In the genomic region with DNA sequence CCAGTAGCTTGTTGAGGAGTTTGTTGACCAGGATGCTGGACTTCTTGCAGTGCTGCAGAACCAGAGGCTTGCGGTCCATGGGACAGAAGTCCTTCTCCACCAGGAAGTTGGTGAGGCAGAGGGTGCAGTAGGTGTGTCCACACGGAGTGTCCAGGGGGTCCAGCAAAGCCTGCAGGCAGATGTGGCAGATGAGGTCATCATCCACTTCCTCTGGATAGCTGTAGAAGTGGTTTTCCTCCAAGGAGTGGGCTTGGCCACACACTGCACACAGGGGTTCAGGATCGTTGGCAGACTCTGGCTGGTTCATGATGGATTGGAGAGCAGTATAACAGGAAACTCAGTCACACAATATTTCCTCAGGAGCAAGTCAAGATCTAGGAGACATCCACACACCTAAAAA, we compare ENCODE assay signal across 15 cellular contexts. TPM values are rescaled to one million over a fixed set of nuclear protein-coding genes. Genes with fewer than 3 reads are reported as not detected.
DNase-seq lines count a peak whose midpoint lies in the region; TF ChIP-seq lines count a peak whose summit lies in the region.
"Had no signal": no experiment of that assay in that cellular context is flagged by ENCODE, and none has a peak within 500 bp of the region (broad histone marks: within the 10 kb centered on the region; RNA-seq: fewer than 3 reads in every experiment).

No MANE protein-coding gene starts in this region.

- peak overlapping the region; percentile 72 to 73 for H3K18ac ChIP-seq in mesenchymal stem cell (ENCODE audit: low read depth in 1 of 2, low read length in 2 of 2)

- H2BK12ac ChIP-seq in mesenchymal stem cell (ENCODE audit: low read length in 2 of 2): peak overlapping the region; percentile 86 to 97

- H3K9me3 ChIP-seq in mesenchymal stem cell (ENCODE audit: control insufficient read depth, low read length): no peaks in the 10 kb centered on the region
- H3K9me3 ChIP-seq: Caco-2 had no signal

- no peak overlapping the region for H3K27ac ChIP-seq in mesenchymal stem cell (ENCODE audit: low read length, poor library complexity, severe bottlenecking)
- H3K27ac ChIP-seq: C4-2B, SK-N-MC had no signal

- peak overlapping the region; percentile 61 for H2BK15ac ChIP-seq in mesenchymal stem cell (ENCODE audit: low read depth, poor library complexity, severe bottlenecking)

- H3K27me3 ChIP-seq in mesenchymal stem cell (ENCODE audit: control insufficient read depth in 1 of 2, insufficient read depth in 1 of 2, low read length in 2 of 2): no peaks in the 10 kb centered on the region

- no peak overlapping the region for H2BK5ac ChIP-seq in mesenchymal stem cell (ENCODE audit: low read depth, low read length, poor library complexity, severe bottlenecking)

- WGBS in mesenchymal stem cell: 38% methylated on average over 3 of the region's 3 CpGs

- H3K4ac ChIP-seq in mesenchymal stem cell (ENCODE audit: low read depth in 1 of 2, low read length in 2 of 2): peak overlapping the region; percentile 52 to 81

- H2AK5ac ChIP-seq in mesenchymal stem cell (ENCODE audit: low read length, severe bottlenecking): no peak overlapping the region

- H3K4me2 ChIP-seq in mesenchymal stem cell (ENCODE audit: low read length, poor library complexity, severe bottlenecking): no peak overlapping the region

- H4K91ac ChIP-seq in mesenchymal stem cell (ENCODE audit: low read length): peak overlapping the region; percentile 5

- in situ Hi-C loops in astrocyte of the spinal cord (cut with HindIII; ENCODE audit: low sequenced_read_pairs): no loop called here

- no peaks in the 10 kb centered on the region for H3K79me1 ChIP-seq in mesenchymal stem cell (replicated peaks; ENCODE audit: low read length, poor library complexity, severe bottlenecking)

- H3K9ac ChIP-seq in mesenchymal stem cell (ENCODE audit: low read length): no peak overlapping the region

- H3K14ac ChIP-seq in mesenchymal stem cell (ENCODE audit: low read length in 2 of 2): peak overlapping the region in 1 of 2 experiments; percentile 95

- no peak overlapping the region for H2AFZ ChIP-seq in mesenchymal stem cell (ENCODE audit: low read depth, low read length)

- DNase-seq in ELR (ENCODE audit: low read depth) (peak; percentile 60), NCI-H226 (peak; percentile 23), astrocyte of the spinal cord (ENCODE audit: low read depth, low spot score) (peak; percentile 20), mesenchymal stem cell (no peak), SIG-M5 treated with dmso at 0.1 percent for 504 hours (lab: John Stamatoyannopoulos, UW; ENCODE audit: unreplicated experiment) (no peak), NCI-H774 (lab: John Stamatoyannopoulos, UW) (no peak), RKO (ENCODE audit: low spot score) (no peak)
- DNase-seq in activated CD4-positive, CD25-positive, alpha-beta regulatory T cell (lab: John Stamatoyannopoulos, UW): no peak
- DNase-seq: Caco-2, DMS153, Karpas-422, NCI-H187 treated with DMSO at 0.1 percent for 48 hours, NCI-H446 treated with DMSO at 0.1 percent for 48 hours had no signal

- H4K8ac ChIP-seq in mesenchymal stem cell (ENCODE audit: low read length): peak overlapping the region; percentile 27

- no peak for TF ChIP-seq CTCF in astrocyte of the spinal cord (IDR thresholded peaks at IDR 0.05; ENCODE audit: low read depth, low read length)

- peaks cover 3% of the 10 kb centered on the region for H3K4me1 ChIP-seq in mesenchymal stem cell (ENCODE audit: control insufficient read depth, insufficient read depth, low read depth, low read length)

- no peak overlapping the region for H2BK120ac ChIP-seq in mesenchymal stem cell (ENCODE audit: low read depth, low read length)

- no peak overlapping the region for H3K4me3 ChIP-seq in astrocyte of the spinal cord (ENCODE audit: low read depth, low read length)
- H3K4me3 ChIP-seq in mesenchymal stem cell (ENCODE audit: insufficient read depth in 1 of 2, low read depth in 1 of 2, low read length in 2 of 2): no peak overlapping the region
- H3K4me3 ChIP-seq: SK-N-MC had no signal

- H3K36me3 ChIP-seq in mesenchymal stem cell (ENCODE audit: control insufficient read depth in 1 of 2, insufficient read depth in 2 of 2, low read depth in 1 of 2, low read length in 2 of 2): no peaks in the 10 kb centered on the region

- no peak overlapping the region for H3K23ac ChIP-seq in mesenchymal stem cell (ENCODE audit: low read length in 2 of 2)

RNA-seq across cellular contexts. Expression of a gene that starts 17.6 kb away (rescaled TPM):
- polyA plus RNA-seq in mesenchymal stem cell (2013, experiment 1 of 2): 11.7 TPM
- polyA plus RNA-seq in mesenchymal stem cell (2013, experiment 2 of 2): 11.7 TPM

Comparison
In these comparisons a context has a peak if more than half of its experiments do, and no peak if none do; other contexts are left out.
1. DNase-seq: peak in ELR (single experiment), NCI-H226 (single experiment) and astrocyte of the spinal cord (single experiment); none in mesenchymal stem cell (single experiment), activated CD4-positive, CD25-positive, alpha-beta regulatory T cell (0 of 4), SIG-M5 treated with dmso at 0.1 percent for 504 hours (single experiment), NCI-H774 (single experiment) and RKO (single experiment).